29 cellular contexts compared by ENCODE assay signal in the genomic region with DNA sequence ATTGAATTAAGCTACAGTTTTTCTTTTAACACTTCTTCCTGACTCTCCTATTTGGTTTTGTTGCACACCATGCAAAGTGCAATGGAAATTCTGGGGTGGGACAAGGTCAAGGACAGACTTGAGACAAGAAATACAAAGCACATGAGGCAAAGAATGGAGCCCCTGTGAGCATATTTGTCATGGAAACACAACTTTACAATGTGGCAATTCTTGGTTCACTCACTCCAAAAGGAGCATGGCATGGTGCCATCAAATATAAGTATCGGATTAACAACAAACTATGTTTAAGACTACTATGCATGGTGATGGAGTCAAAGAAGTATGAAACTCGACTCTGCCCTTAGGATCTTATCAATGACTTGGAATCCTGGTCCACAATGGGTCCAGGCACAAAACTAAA.
DNase-seq lines count a peak whose midpoint lies in the region; ATAC-seq, FAIRE-seq and TF ChIP-seq lines count a peak whose summit lies in the region.
"Had no signal": no experiment of that assay in that cellular context is flagged by ENCODE, and none has a peak within 500 bp of the region (broad histone marks: within the 10 kb centered on the region; RNA-seq: fewer than 3 reads in every experiment).

No MANE protein-coding gene starts in this region.

- H3K4me3 ChIP-seq in H1 (ENCODE audit: extremely low read depth in 1 of 4, insufficient read depth in 2 of 4, low read depth in 3 of 4, low read length in 4 of 4), result no peak overlapping the region
- H3K4me3 ChIP-seq: gastrocnemius medialis, hepatocyte, pancreas, Peyer's patch, upper lobe of left lung had no signal

- H4K20me1 ChIP-seq in H1 (replicated peaks in 1 of 2; ENCODE audit: control insufficient read depth in 1 of 2, insufficient read depth in 2 of 2, low read length in 2 of 2), result no peaks in the 10 kb centered on the region

- H4K91ac ChIP-seq in H1 (replicated peaks; ENCODE audit: insufficient read length, low read length), result no peak overlapping the region

- H3K56ac ChIP-seq in H1 (replicated peaks; ENCODE audit: insufficient read length, low read depth, low read length), result no peak overlapping the region

- POLR2A ChIA-PET in H1 (lab: Charles Lee; ENCODE audit: partially characterized antibody), result no interaction called here

- H3K79me2 ChIP-seq in H1 (ENCODE audit: control insufficient read depth in 1 of 2, insufficient read depth in 2 of 2, low read length in 2 of 2), result no peaks in the 10 kb centered on the region
- H3K79me2 ChIP-seq: hepatocyte had no signal

- no peak overlapping the region for H2BK20ac ChIP-seq in H1 (ENCODE audit: low read length)

- no peak for TF ChIP-seq EP300 in H1 (IDR thresholded peaks at IDR 0.05; ENCODE audit: borderline replicate concordance in 1 of 2, low read depth in 2 of 2, low read length in 2 of 2)

- H2BK120ac ChIP-seq in H1 (replicated peaks; ENCODE audit: low read depth, low read length), result no peak overlapping the region

- H2BK15ac ChIP-seq in H1 (ENCODE audit: low read length), result no peak overlapping the region

- H3K9ac ChIP-seq in H1 (replicated peaks in 1 of 4; ENCODE audit: extremely low read depth in 1 of 4, low read depth in 3 of 4, low read length in 3 of 4), result no peak overlapping the region

- TF ChIP-seq RAD21 in H1 (IDR thresholded peaks at IDR 0.05 in 1 of 2, conservative IDR thresholded peaks at IDR 0.05 in 1 of 2; ENCODE audit: low read depth in 2 of 2, low read length in 2 of 2), result no peak

- peak; percentile 7 for DNase-seq in M059J (ENCODE audit: low read depth)
- DNase-seq in H1 (ENCODE audit: low read depth in 1 of 2, low spot score in 2 of 2), result no peak
- peak; percentile 24 for DNase-seq in iris pigment epithelial cell (ENCODE audit: low read depth)
- DNase-seq in iPS-NIHi11 (ENCODE audit: low spot score), result no peak
- DNase-seq in DMS153 treated with DMSO at 0.1 percent for 48 hours (lab: John Stamatoyannopoulos, UW; ENCODE audit: unreplicated experiment), result no peak
- DNase-seq: activated CD4-positive, alpha-beta memory T cell treated with anti-CD3 and anti-CD28 coated beads, Interleukin-2, amount 10 ng/mL, durations not matched to agents 7 days and 5 days; activated CD4-positive, alpha-beta T cell treated with anti-CD3 and anti-CD28 coated beads for 1 hour; activated CD8-positive, alpha-beta memory T cell treated with anti-CD3 and anti-CD28 coated beads, Interleukin-2, amount 50 U/mL, for 48 hours; activated naive CD4-positive, alpha-beta T cell treated with anti-CD3 and anti-CD28 coated beads, Interleukin-2, amount 10 ng/mL, durations not matched to agents 7 days and 5 days; CD4-positive, alpha-beta T cell; effector memory CD4-positive, alpha-beta T cell; gastrocnemius medialis; H9; immature natural killer cell; left colon; mammary epithelial cell; NCI-H146; NCI-H345; pancreas; Peyer's patch; SHP77 treated with DMSO at 0.1 percent for 48 hours; upper lobe of left lung had no signal

- CTCF ChIA-PET in H1 (lab: Charles Lee; ENCODE audit: partially characterized antibody), result no interaction called here

- ATAC-seq in HG03045 (IDR thresholded peaks at IDR 0.05; ENCODE audit: unreplicated experiment) (no peak), HG03354 (IDR thresholded peaks at IDR 0.05; ENCODE audit: poor library complexity, severe bottlenecking, unreplicated experiment) (no peak)
- ATAC-seq: gastrocnemius medialis; left colon; pancreas; stimulated activated memory B cell treated with anti-CD40 and anti-IgM and Interleukin-4, amounts not matched to agents 10 μg/mL and 1 μg/mL and 100 μg/mL, for 72 hours had no signal

- no peaks in the 10 kb centered on the region for H3K79me1 ChIP-seq in H1 (ENCODE audit: low read depth, low read length)

- no peak overlapping the region for H3K4ac ChIP-seq in H1 (replicated peaks; ENCODE audit: insufficient read length, low read depth, low read length)

- 84% methylated on average over 2 of the region's 2 CpGs; no CpG with 5 or more reads in 1 of the 2 experiments for WGBS in H1 (ENCODE audit: extremely low coverage in 1 of 2, insufficient coverage in 1 of 2, insufficient read length in 1 of 2, insufficient replicate concordance in 2 of 2, low coverage in 1 of 2, low lambda C conversion rate in 2 of 2, missing lambda C conversion rate in 1 of 2), 2 experiments

- TF ChIP-seq CTCF in H1 (IDR thresholded peaks at IDR 0.05; ENCODE audit: control extremely low read depth in 1 of 3, insufficient read depth in 1 of 3, low read depth in 1 of 3, low read length in 3 of 3), result no peak

- no peaks in the 10 kb centered on the region for H3K27me3 ChIP-seq in H1 (replicated peaks in 1 of 4; ENCODE audit: control insufficient read depth in 3 of 4, extremely low read depth in 1 of 4, insufficient read depth in 3 of 4, low read length in 3 of 4)
- H3K27me3 ChIP-seq: gastrocnemius medialis, hepatocyte, Peyer's patch, upper lobe of left lung had no signal

- H3K9me3 ChIP-seq in H1 (ENCODE audit: insufficient read depth in 2 of 2, low read depth in 1 of 2, low read length in 1 of 2), result peaks cover 10 to 16% of the 10 kb centered on the region in 2 experiments; a peak in 3 of 4 replicates
- H3K9me3 ChIP-seq: gastrocnemius medialis, pancreas, Peyer's patch, upper lobe of left lung had no signal

- no peak overlapping the region; a peak in 1 of 4 replicates for H3K4me2 ChIP-seq in H1 (ENCODE audit: insufficient read depth in 1 of 2, low read depth in 2 of 2, low read length in 2 of 2)
- H3K4me2 ChIP-seq: hepatocyte had no signal

- H3K14ac ChIP-seq in H1 (ENCODE audit: insufficient read length), result no peak overlapping the region

- H2BK5ac ChIP-seq in H1 (ENCODE audit: low read depth, low read length), result no peak overlapping the region

- H4K8ac ChIP-seq in H1 (ENCODE audit: extremely low read depth, insufficient read depth, low read length), result no peak overlapping the region

- H2BK12ac ChIP-seq in H1 (ENCODE audit: low read depth, low read length), result peak overlapping the region; percentile 50; the same call in 1 of the 2 replicates

- H3K23me2 ChIP-seq in H1 (ENCODE audit: low read depth, low read length), result no peaks in the 10 kb centered on the region

- no peak overlapping the region for H2AFZ ChIP-seq in H1 (ENCODE audit: low read length)
- H2AFZ ChIP-seq: hepatocyte had no signal

- FAIRE-seq in H1 (lab: Jason Lieb, UNC), result no peak
- FAIRE-seq: D721Med, GM18507, pancreas had no signal

- H4K5ac ChIP-seq in H1 (ENCODE audit: insufficient read length, low read depth, low read length), result no peak overlapping the region

- peaks cover 0 to 3% (median 0%) of the 10 kb centered on the region in 4 experiments; a peak in 2 of 8 replicates for H3K36me3 ChIP-seq in H1 (ENCODE audit: control insufficient read depth in 2 of 4, insufficient read depth in 4 of 4, low read length in 3 of 4)
- H3K36me3 ChIP-seq: gastrocnemius medialis, pancreas, Peyer's patch, upper lobe of left lung had no signal

- peaks cover 0 to 15% (median 5%) of the 10 kb centered on the region in 4 experiments; a peak in 3 of 7 replicates for H3K4me1 ChIP-seq in H1 (replicated peaks in 1 of 4; ENCODE audit: control insufficient read depth in 3 of 4, insufficient read depth in 4 of 4, low read length in 3 of 4)
- H3K4me1 ChIP-seq: gastrocnemius medialis, pancreas, Peyer's patch, upper lobe of left lung had no signal

- no peak overlapping the region for H3K18ac ChIP-seq in H1 (ENCODE audit: extremely low read depth, low read length)

- TF ChIP-seq POLR2A in H1 (IDR thresholded peaks at IDR 0.05; ENCODE audit: control extremely low read depth in 1 of 2, low read depth in 2 of 2, low read length in 2 of 2), result no peak

- no peak overlapping the region for H3K27ac ChIP-seq in H1 (ENCODE audit: low read depth, low read length)
- H3K27ac ChIP-seq: epithelial cell of prostate, gastrocnemius medialis, hepatocyte, pancreas, upper lobe of left lung had no signal

- no peak overlapping the region for H3K23ac ChIP-seq in H1 (ENCODE audit: insufficient read length)

- H2AK5ac ChIP-seq in H1 (ENCODE audit: low read depth, low read length), result no peak overlapping the region

TF ChIP-seq in H1, 55 proteins besides CTCF, POLR2A, EP300 and RAD21:
- TF ChIP-seq SP2 (IDR thresholded peaks at IDR 0.05; ENCODE audit: low read length), result no peak
- TF ChIP-seq CREB1 (IDR thresholded peaks at IDR 0.05), result no peak
- no peak for TF ChIP-seq GTF2F1 (IDR thresholded peaks at IDR 0.05; ENCODE audit: borderline replicate concordance, low read depth, low read length)
TF ChIP-seq in H1: peak in this region for 0.

Comparison
In these comparisons a context has a peak if more than half of its experiments do, and no peak if none do; other contexts are left out.
1. DNase-seq: peak in M059J (single experiment) and iris pigment epithelial cell (single experiment); none in H1 (0 of 2), iPS-NIHi11 (single experiment) and DMS153 treated with DMSO at 0.1 percent for 48 hours (single experiment).